In genomic region chr7:50251765-50252164, GRCh38 we compare ENCODE assay signal across 26 cellular contexts. TPM values are rescaled to one million over a fixed set of nuclear protein-coding genes. Genes with fewer than 3 reads are reported as not detected.
DNase-seq lines count a peak whose midpoint lies in the region; ATAC-seq and TF ChIP-seq lines count a peak whose summit lies in the region.
"Had no signal": no experiment of that assay in that cellular context is flagged by ENCODE, and none has a peak within 500 bp of the region (broad histone marks: within the 10 kb centered on the region; RNA-seq: fewer than 3 reads in every experiment).

No MANE protein-coding gene starts in this region.

- ATAC-seq in T-helper 17 cell: no peak
- no peak for ATAC-seq in naive thymus-derived CD4-positive, alpha-beta T cell
- no peak for ATAC-seq in GM21737 (IDR thresholded peaks at IDR 0.05; ENCODE audit: unreplicated experiment)
- ATAC-seq in lower lobe of right lung: no peak
- ATAC-seq: GM12878 had no signal

- no peak for TF ChIP-seq CTCF in lower lobe of right lung (IDR thresholded peaks at IDR 0.05)

- H3K9me3 Mint-ChIP-seq in dendritic cell treated with granulocyte-macrophage colony-stimulating factor and Interleukin-4, amounts not matched to agents 40 ng/mL and 50 ng/mL, for 4 days: peaks cover 12% of the 10 kb centered on the region
- peaks cover 0 to 17% (median 4%) of the 10 kb centered on the region in 11 donors for H3K9me3 Mint-ChIP-seq in naive thymus-derived CD4-positive, alpha-beta T cell
- H3K9me3 Mint-ChIP-seq: CD4-positive, alpha-beta T cell had no signal

- no peaks in the 10 kb centered on the region for H3K9me3 ChIP-seq in T-helper 17 cell (ENCODE audit: control insufficient read depth, low read length, poor library complexity, severe bottlenecking)
- peaks cover 0 to 3% (median under 1%) of the 10 kb centered on the region in 3 experiments for H3K9me3 ChIP-seq in naive thymus-derived CD4-positive, alpha-beta T cell (ENCODE audit: control insufficient read depth in 2 of 3, low read length in 3 of 3)
- peaks cover 2% of the 10 kb centered on the region for H3K9me3 ChIP-seq in lower lobe of right lung

- H3K4me3 Mint-ChIP-seq in T-helper 17 cell: no peak overlapping the region
- H3K4me3 Mint-ChIP-seq in dendritic cell treated with granulocyte-macrophage colony-stimulating factor and Interleukin-4, amounts not matched to agents 40 ng/mL and 50 ng/mL, for 4 days: no peak overlapping the region
- no peak overlapping the region for H3K4me3 Mint-ChIP-seq in naive thymus-derived CD4-positive, alpha-beta T cell
- H3K4me3 Mint-ChIP-seq: CD4-positive, alpha-beta T cell; CD8-positive, alpha-beta memory T cell had no signal

- peaks cover 22% of the 10 kb centered on the region for H3K4me1 Mint-ChIP-seq in T-helper 17 cell
- H3K4me1 Mint-ChIP-seq in dendritic cell treated with granulocyte-macrophage colony-stimulating factor and Interleukin-4, amounts not matched to agents 40 ng/mL and 50 ng/mL, for 4 days (ENCODE audit: low read depth): no peaks in the 10 kb centered on the region
- H3K4me1 Mint-ChIP-seq in naive thymus-derived CD4-positive, alpha-beta T cell: peaks cover 5 to 59% (median 42%) of the 10 kb centered on the region in 7 donors

- CTCF ChIA-PET in naive thymus-derived CD4-positive, alpha-beta T cell (lab: Charles Lee): interaction anchor here (1.2 to 2.0 kb wide), 2 partner anchors 9 to 11 kb away, joined by 3 to 5 read pairs; no protein-coding TSS in a partner anchor

- no peak overlapping the region for H3K27ac ChIP-seq in naive thymus-derived CD4-positive, alpha-beta T cell (ENCODE audit: low read depth, low read length)
- no peak overlapping the region for H3K27ac ChIP-seq in caudate nucleus (ENCODE audit: low read depth, low read length)
- H3K27ac ChIP-seq in lower lobe of right lung: no peak overlapping the region
- H3K27ac ChIP-seq: BLaER1 treated with 17β-estradiol and CSF1 and Interleukin-3, amounts not matched to agents 10 nM and 100 nM; C4-2B had no signal

- no peaks in the 10 kb centered on the region for H3K4me1 ChIP-seq in naive thymus-derived CD4-positive, alpha-beta T cell (ENCODE audit: control insufficient read depth in 2 of 2, insufficient read depth in 2 of 2, low read length in 2 of 2)
- no peaks in the 10 kb centered on the region for H3K4me1 ChIP-seq in lower lobe of right lung
- H3K4me1 ChIP-seq: BLaER1 treated with 17β-estradiol and CSF1 and Interleukin-3, amounts not matched to agents 10 nM and 100 nM had no signal

- H3K27me3 ChIP-seq in naive thymus-derived CD4-positive, alpha-beta T cell (ENCODE audit: control insufficient read depth in 2 of 2, insufficient read depth in 2 of 2, low read length in 2 of 2): no peaks in the 10 kb centered on the region
- H3K27me3 ChIP-seq in lower lobe of right lung (ENCODE audit: low read depth): no peaks in the 10 kb centered on the region
- H3K27me3 ChIP-seq: BLaER1 treated with 17β-estradiol and CSF1 and Interleukin-3, amounts not matched to agents 10 nM and 100 nM had no signal

- POLR2A ChIA-PET in naive thymus-derived CD4-positive, alpha-beta T cell (lab: Charles Lee): interaction anchor here (0.8 to 3.8 kb wide), 11 partner anchors 8 to 56 kb away, joined by 3 to 21 read pairs (median 4); no protein-coding TSS in a partner anchor

- no peak overlapping the region for H3K4me3 ChIP-seq in naive thymus-derived CD4-positive, alpha-beta T cell (ENCODE audit: low read length)
- no peak overlapping the region for H3K4me3 ChIP-seq in lower lobe of right lung
- H3K4me3 ChIP-seq: BLaER1 treated with 17β-estradiol and CSF1 and Interleukin-3, amounts not matched to agents 10 nM and 100 nM; GM12878 had no signal

- H3K36me3 ChIP-seq in naive thymus-derived CD4-positive, alpha-beta T cell (ENCODE audit: control insufficient read depth in 2 of 3, insufficient read depth in 3 of 3, low read length in 3 of 3): no peaks in the 10 kb centered on the region
- H3K36me3 ChIP-seq in lower lobe of right lung: no peaks in the 10 kb centered on the region
- H3K36me3 ChIP-seq: BLaER1 treated with 17β-estradiol and CSF1 and Interleukin-3, amounts not matched to agents 10 nM and 100 nM had no signal

- intact Hi-C loops in dendritic cell treated with granulocyte-macrophage colony-stimulating factor and Interleukin-4, amounts not matched to agents 40 ng/mL and 50 ng/mL, for 4 days (cut with micrococcal nuclease): no loop called here
- intact Hi-C loops in naive thymus-derived CD4-positive, alpha-beta T cell (cut with micrococcal nuclease): loop anchor here in 1 of 2 donors (1.0 to 2.0 kb wide), 2 partner anchors 16 to 41 kb away; no protein-coding TSS in a partner anchor
- intact Hi-C loops in lower lobe of right lung (cut with DNase I): no loop called here

- DNase-seq in T-helper 17 cell (no peak), islet precursor cell (peak; percentile 79), caudate nucleus (lab: John Stamatoyannopoulos, UW) (no peak), HK-2 (ENCODE audit: unreplicated experiment) (no peak), lower lobe of right lung (no peak)
- DNase-seq in naive thymus-derived CD4-positive, alpha-beta T cell: no peak
- DNase-seq: 8988T; ACHN; CD4-positive, alpha-beta T cell; CD8-positive, alpha-beta memory T cell; COR-L47; DMS 273 treated with DMSO at 0.1 percent for 48 hours; DMS153; DMS53; DMS79; DND-41; EL; GDM1 had no signal

- no peaks in the 10 kb centered on the region for H3K27me3 Mint-ChIP-seq in T-helper 17 cell
- H3K27me3 Mint-ChIP-seq in dendritic cell treated with granulocyte-macrophage colony-stimulating factor and Interleukin-4, amounts not matched to agents 40 ng/mL and 50 ng/mL, for 4 days: no peaks in the 10 kb centered on the region
- H3K27me3 Mint-ChIP-seq in naive thymus-derived CD4-positive, alpha-beta T cell: no peaks in the 10 kb centered on the region
- H3K27me3 Mint-ChIP-seq: CD4-positive, alpha-beta T cell had no signal

- H3K36me3 Mint-ChIP-seq in T-helper 17 cell (ENCODE audit: low read depth): peaks cover 2% of the 10 kb centered on the region
- H3K36me3 Mint-ChIP-seq in dendritic cell treated with granulocyte-macrophage colony-stimulating factor and Interleukin-4, amounts not matched to agents 40 ng/mL and 50 ng/mL, for 4 days (ENCODE audit: low read depth): peaks cover 7% of the 10 kb centered on the region
- peaks cover 0 to 18% (median 3%) of the 10 kb centered on the region in 5 donors for H3K36me3 Mint-ChIP-seq in naive thymus-derived CD4-positive, alpha-beta T cell

- peak overlapping the region; percentile 51 for H3K27ac Mint-ChIP-seq in T-helper 17 cell
- peak overlapping the region; percentile 33 for H3K27ac Mint-ChIP-seq in dendritic cell treated with granulocyte-macrophage colony-stimulating factor and Interleukin-4, amounts not matched to agents 40 ng/mL and 50 ng/mL, for 4 days
- peak overlapping the region in 5 of 9 donors; percentile 4 to 60 (median 32) for H3K27ac Mint-ChIP-seq in naive thymus-derived CD4-positive, alpha-beta T cell
- H3K27ac Mint-ChIP-seq: CD4-positive, alpha-beta T cell had no signal

RNA-seq across cellular contexts. Expression of gene IKZF1, which starts 52.8 kb away (rescaled TPM):
- 100 to 1,000 TPM; 301 to 323 TPM for total RNA-seq in T-helper 17 cell
- 100 to 1,000 TPM; 388 to 548 (median 463) TPM for total RNA-seq in naive thymus-derived CD4-positive, alpha-beta T cell
- 100 to 1,000 TPM; 258 to 318 TPM for polyA plus RNA-seq in naive thymus-derived CD4-positive, alpha-beta T cell
- total RNA-seq in lower lobe of right lung: 61.9 TPM
- total RNA-seq: G401 had no signal
- polyA plus RNA-seq: AG04450, BJ had no signal
